29 cellular contexts compared by ENCODE assay signal in the genomic region with DNA sequence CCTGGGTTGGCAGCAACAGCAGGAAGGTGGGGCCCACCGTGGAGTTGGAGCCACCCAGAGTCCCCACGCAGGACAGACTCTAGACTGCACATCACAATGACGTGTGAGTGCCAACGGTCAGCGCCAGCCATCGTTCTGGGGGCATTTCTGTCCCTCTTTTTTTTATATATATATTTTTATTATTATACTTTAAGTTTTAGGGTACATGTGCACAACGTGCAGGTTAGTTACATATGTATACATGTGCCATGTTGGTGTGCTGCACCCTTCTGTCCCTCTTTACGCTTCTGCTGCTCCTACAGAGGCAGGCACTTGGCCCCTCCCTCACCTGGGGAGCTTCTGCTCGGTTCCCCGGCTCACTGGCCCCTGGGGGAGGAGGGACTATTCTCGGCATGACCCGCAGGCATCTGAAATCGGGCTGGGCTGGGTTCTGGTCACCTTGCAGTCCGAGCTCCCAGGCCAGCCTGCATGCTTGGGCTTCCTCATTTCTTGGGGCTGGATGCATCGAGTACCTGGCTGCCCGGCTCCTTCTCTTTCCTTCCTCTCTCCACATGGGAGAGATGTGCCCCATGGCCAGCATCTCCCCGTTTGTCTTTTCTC.
"Had no signal": no experiment of that assay in that cellular context is flagged by ENCODE, and none has a peak within 500 bp of the region (broad histone marks: within the 10 kb centered on the region; RNA-seq: fewer than 3 reads in every experiment).

No MANE protein-coding gene starts in this region.

- H3K4me3 ChIP-seq: esophagus squamous epithelium, left lung, mucosa of descending colon, prostate gland, sigmoid colon, testis, tibial artery, upper lobe of right lung, uterus had no signal

- ATAC-seq: left lung; mucosa of descending colon; natural killer cell treated with Interleukin-12 subunit alpha and Interleukin-12 subunit beta and Interleukin-15 and Interleukin-18, amount 100 ng/mL, for 72 hours; right cardiac atrium; stimulated activated effector memory CD8-positive, alpha-beta T cell treated with anti-CD3 and anti-CD28 coated beads, Interleukin-12 subunit alpha, Interleukin-12 subunit beta, amount 100 ng/mL, for 72 hours; upper lobe of right lung had no signal

- H3K9me3 Mint-ChIP-seq: dendritic cell treated with granulocyte-macrophage colony-stimulating factor and Interleukin-4, amounts not matched to agents 40 ng/mL and 50 ng/mL, for 4 days; immature natural killer cell; natural killer cell treated with Interleukin-12 subunit alpha and Interleukin-12 subunit beta and Interleukin-15 and Interleukin-18, amount 100 ng/mL, for 72 hours; neural crest cell; stimulated activated effector memory CD8-positive, alpha-beta T cell treated with anti-CD3 and anti-CD28 coated beads, Interleukin-12 subunit alpha, Interleukin-12 subunit beta, amount 100 ng/mL, for 72 hours had no signal

- DNase-seq: effector memory CD4-positive, alpha-beta T cell; erythroblast; esophagus squamous epithelium; foreskin melanocyte; glutamatergic neuron; hypothalamus; immature natural killer cell; left lung; mesenchymal stem cell; mucosa of descending colon; naive B cell; right cardiac atrium; sigmoid colon; stimulated activated CD4-positive, alpha-beta T cell treated with anti-CD3 and anti-CD28 coated beads, Interleukin-2, amount 100 ng/mL, for 24 hours; stimulated activated CD4-positive, alpha-beta T cell treated with anti-CD3 and anti-CD28 coated beads, Interleukin-4, amount 100 ng/mL, for 24 hours; stimulated activated naive CD4-positive, alpha-beta T cell treated with Interleukin-2 at 50 U/mL for 16 hours; substantia nigra; testis; upper lobe of right lung; uterus had no signal

- H3K27me3 Mint-ChIP-seq: dendritic cell treated with granulocyte-macrophage colony-stimulating factor and Interleukin-4, amounts not matched to agents 40 ng/mL and 50 ng/mL, for 4 days had no signal

- H3K27ac Mint-ChIP-seq: dendritic cell treated with granulocyte-macrophage colony-stimulating factor and Interleukin-4, amounts not matched to agents 40 ng/mL and 50 ng/mL, for 4 days; immature natural killer cell; mesothelial cell of epicardium; naive B cell; natural killer cell treated with Interleukin-12 subunit alpha and Interleukin-12 subunit beta and Interleukin-15 and Interleukin-18, amount 100 ng/mL, for 72 hours; stimulated activated effector memory CD8-positive, alpha-beta T cell treated with anti-CD3 and anti-CD28 coated beads, Interleukin-12 subunit alpha, Interleukin-12 subunit beta, amount 100 ng/mL, for 72 hours had no signal

- H3K4me1 Mint-ChIP-seq: immature natural killer cell; mesothelial cell of epicardium; neural crest cell; stimulated activated effector memory CD8-positive, alpha-beta T cell treated with anti-CD3 and anti-CD28 coated beads, Interleukin-12 subunit alpha, Interleukin-12 subunit beta, amount 100 ng/mL, for 72 hours had no signal

- H3K4me3 Mint-ChIP-seq: dendritic cell treated with granulocyte-macrophage colony-stimulating factor and Interleukin-4, amounts not matched to agents 40 ng/mL and 50 ng/mL, for 4 days; immature natural killer cell; mesothelial cell of epicardium; naive B cell; natural killer cell treated with Interleukin-12 subunit alpha and Interleukin-12 subunit beta and Interleukin-15 and Interleukin-18, amount 100 ng/mL, for 72 hours; neural crest cell; stimulated activated effector memory CD8-positive, alpha-beta T cell treated with anti-CD3 and anti-CD28 coated beads, Interleukin-12 subunit alpha, Interleukin-12 subunit beta, amount 100 ng/mL, for 72 hours had no signal

- H3K27ac ChIP-seq: esophagus squamous epithelium, left lung, neutrophil, parathyroid adenoma, prostate gland, sigmoid colon, testis, tibial artery, upper lobe of right lung, uterus had no signal

- H3K36me3 Mint-ChIP-seq: immature natural killer cell; naive B cell; natural killer cell treated with Interleukin-12 subunit alpha and Interleukin-12 subunit beta and Interleukin-15 and Interleukin-18, amount 100 ng/mL, for 72 hours; stimulated activated effector memory CD8-positive, alpha-beta T cell treated with anti-CD3 and anti-CD28 coated beads, Interleukin-12 subunit alpha, Interleukin-12 subunit beta, amount 100 ng/mL, for 72 hours had no signal
